Comparison of ENCODE assay signal across 17 cellular contexts in genomic region chr5:35821513-35821912, GRCh38. TPM values are rescaled to one million over a fixed set of nuclear protein-coding genes. Genes with fewer than 3 reads are reported as not detected.
DNase-seq lines count a peak whose midpoint lies in the region; ATAC-seq lines count a peak whose summit lies in the region.
"Had no signal": no experiment of that assay in that cellular context is flagged by ENCODE, and none has a peak within 500 bp of the region (broad histone marks: within the 10 kb centered on the region; RNA-seq: fewer than 3 reads in every experiment).

No MANE protein-coding gene starts in this region.

- ATAC-seq in T-cell (replicated peaks in 1 of 4), result no peak
- ATAC-seq: HepG2 had no signal

- peaks cover 78% of the 10 kb centered on the region for H3K4me1 Mint-ChIP-seq in activated T-cell treated with anti-CD3 and anti-CD28 coated beads, Interleukin-2, amount 50 U/mL, for 24 hours (ENCODE audit: low read depth)
- H3K4me1 Mint-ChIP-seq in T-cell, result peaks cover 78 to 81% (median 79%) of the 10 kb centered on the region in 3 donors
- peaks cover 80% of the 10 kb centered on the region for H3K4me1 Mint-ChIP-seq in activated naive CD4-positive, alpha-beta T cell treated with anti-CD3 and anti-CD28 coated beads, Interleukin-2, amount 50 U/mL, for 24 hours
- H3K4me1 Mint-ChIP-seq: activated B cell treated with CpG ODN at 0.5 μM for 24 hours had no signal

- peak overlapping the region; percentile 98 for H3K27ac Mint-ChIP-seq in activated T-cell treated with anti-CD3 and anti-CD28 coated beads, Interleukin-2, amount 50 U/mL, for 24 hours
- peak overlapping the region; percentile 97 to 99 for H3K27ac Mint-ChIP-seq in T-cell
- peak overlapping the region; percentile 91 for H3K27ac Mint-ChIP-seq in activated naive CD4-positive, alpha-beta T cell treated with anti-CD3 and anti-CD28 coated beads, Interleukin-2, amount 50 U/mL, for 24 hours
- H3K27ac Mint-ChIP-seq: activated B cell treated with CpG ODN at 0.5 μM for 24 hours had no signal

- peaks cover 26% of the 10 kb centered on the region for H3K36me3 Mint-ChIP-seq in activated T-cell treated with anti-CD3 and anti-CD28 coated beads, Interleukin-2, amount 50 U/mL, for 24 hours (ENCODE audit: low read depth)
- H3K36me3 Mint-ChIP-seq in T-cell, result peaks cover 4% of the 10 kb centered on the region
- H3K36me3 Mint-ChIP-seq in activated naive CD4-positive, alpha-beta T cell treated with anti-CD3 and anti-CD28 coated beads, Interleukin-2, amount 50 U/mL, for 24 hours, result peaks cover 5% of the 10 kb centered on the region

- H3K4me3 Mint-ChIP-seq in activated T-cell treated with anti-CD3 and anti-CD28 coated beads, Interleukin-2, amount 50 U/mL, for 24 hours, result peak overlapping the region; percentile 13
- peak overlapping the region in 1 of 3 donors; percentile 69 for H3K4me3 Mint-ChIP-seq in T-cell
- peak overlapping the region; percentile 34 for H3K4me3 Mint-ChIP-seq in activated naive CD4-positive, alpha-beta T cell treated with anti-CD3 and anti-CD28 coated beads, Interleukin-2, amount 50 U/mL, for 24 hours
- H3K4me3 Mint-ChIP-seq: activated B cell treated with CpG ODN at 0.5 μM for 24 hours had no signal

- DNase-seq in activated T-cell treated with anti-CD3 and anti-CD28 coated beads, Interleukin-2, amount 50 U/mL, for 24 hours, result no peak
- DNase-seq in activated T-cell treated with anti-CD3 and anti-CD28 coated beads for 4 hours (no peak), T-cell (no peak), cerebellum (ENCODE audit: low spot score) (no peak), medulla oblongata (ENCODE audit: extremely low spot score) (no peak), SW480 (ENCODE audit: low spot score) (no peak)
- peak; percentile 22 to 34 for DNase-seq in stimulated activated CD4-positive, alpha-beta T cell treated with anti-CD3 and anti-CD28 coated beads, Interleukin-4, amount 100 ng/mL, for 4 hours
- DNase-seq: activated B cell treated with CpG ODN at 0.5 μM for 24 hours, amygdala, GOT3, mammary epithelial cell, NCI-H1048, NCI-H187, SK-N-SH, T1000 had no signal

- no peaks in the 10 kb centered on the region for H3K27me3 Mint-ChIP-seq in activated T-cell treated with anti-CD3 and anti-CD28 coated beads, Interleukin-2, amount 50 U/mL, for 24 hours
- no peaks in the 10 kb centered on the region for H3K27me3 Mint-ChIP-seq in T-cell
- no peaks in the 10 kb centered on the region for H3K27me3 Mint-ChIP-seq in activated naive CD4-positive, alpha-beta T cell treated with anti-CD3 and anti-CD28 coated beads, Interleukin-2, amount 50 U/mL, for 24 hours
- H3K27me3 Mint-ChIP-seq: activated B cell treated with CpG ODN at 0.5 μM for 24 hours had no signal

- CTCF ChIA-PET in T-cell (lab: Charles Lee), result interaction anchor here in 1 of 2 donors (1.4 to 2.8 kb wide), 4 partner anchors 8 to 104 kb away, joined by 5 to 11 read pairs (median 9); no protein-coding TSS in a partner anchor

- POLR2A ChIA-PET in T-cell (lab: Charles Lee), result interaction anchor here (0.6 to 6.5 kb wide), 9 partner anchors 9 to 46 kb away, joined by 3 to 85 read pairs (median 7); no protein-coding TSS in a partner anchor

- H3K9me3 Mint-ChIP-seq in activated T-cell treated with anti-CD3 and anti-CD28 coated beads, Interleukin-2, amount 50 U/mL, for 24 hours, result peaks cover 10% of the 10 kb centered on the region
- peaks cover 0 to 8% (median 5%) of the 10 kb centered on the region in 3 donors for H3K9me3 Mint-ChIP-seq in T-cell
- peaks cover 7% of the 10 kb centered on the region for H3K9me3 Mint-ChIP-seq in activated naive CD4-positive, alpha-beta T cell treated with anti-CD3 and anti-CD28 coated beads, Interleukin-2, amount 50 U/mL, for 24 hours
- H3K9me3 Mint-ChIP-seq: activated B cell treated with CpG ODN at 0.5 μM for 24 hours had no signal

RNA-seq across cellular contexts. Expression of gene IL7R, which starts 35.2 kb away (rescaled TPM):
- total RNA-seq in T-cell (1,000 to 10,000 TPM in 1 of 5 donors, 100 to 1,000 TPM in 4; 691 to 1,106 (median 924) TPM), cerebellum (0.27 TPM)
- total RNA-seq: HepG2 had no signal

Comparison
In these comparisons a context has a peak if more than half of its experiments do, and no peak if none do; other contexts are left out.
1. DNase-seq: peak in stimulated activated CD4-positive, alpha-beta T cell treated with anti-CD3 and anti-CD28 coated beads, Interleukin-4, amount 100 ng/mL, for 4 hours (2 of 2); none in activated T-cell treated with anti-CD3 and anti-CD28 coated beads, Interleukin-2, amount 50 U/mL, for 24 hours (single experiment), activated T-cell treated with anti-CD3 and anti-CD28 coated beads for 4 hours (single experiment), T-cell (0 of 34), cerebellum (single experiment), medulla oblongata (single experiment) and SW480 (single experiment).
2. RNA of gene IL7R, which starts 35.2 kb away (total RNA-seq): 691 to 1,106 TPM in T-cell; 0.27 TPM in cerebellum (single experiment); every median in the first group is over 100 times any median in the second.
3. Peak in every context shown above with its lines, with median percentiles within 50 percentile points of each other: H3K27ac Mint-ChIP-seq.